Comparison of ENCODE assay signal across 9 cellular contexts in genomic region chr3:86702381-86702958, GRCh38.
A peak's percentile ranks its signal among the peaks of the same experiment; 100 is the strongest.
DNase-seq lines count a peak whose midpoint lies in the region; ATAC-seq, FAIRE-seq and TF ChIP-seq lines count a peak whose summit lies in the region.
"Had no signal": no experiment of that assay in that cellular context is flagged by ENCODE, and none has a peak within 500 bp of the region (broad histone marks: within the 10 kb centered on the region; RNA-seq: fewer than 3 reads in every experiment).

No MANE protein-coding gene starts in this region.

- no peak overlapping the region for H3K4me3 Mint-ChIP-seq in Caco-2 (ENCODE audit: unreplicated experiment)
- no peak overlapping the region for H3K4me3 Mint-ChIP-seq in natural killer cell

- H3K36me3 ChIP-seq in Caco-2 (ENCODE audit: control insufficient read depth, insufficient read depth, low read length) (no peaks in the 10 kb centered on the region), WERI-Rb-1 (no peaks in the 10 kb centered on the region), HepG2 (replicated peaks in 1 of 2; ENCODE audit: control insufficient read depth in 1 of 2, insufficient read depth in 2 of 2, low read length in 2 of 2) (no peaks in the 10 kb centered on the region)

- no peak for FAIRE-seq in HepG2 (lab: Jason Lieb, UNC)
- FAIRE-seq: K562 had no signal

- H3K4me1 Mint-ChIP-seq in Caco-2 (ENCODE audit: low read depth, unreplicated experiment): peaks cover 13% of the 10 kb centered on the region
- H3K4me1 Mint-ChIP-seq in natural killer cell: no peaks in the 10 kb centered on the region

- H3K27ac Mint-ChIP-seq in Caco-2 (ENCODE audit: unreplicated experiment) (no peak overlapping the region), natural killer cell (no peak overlapping the region)

- H3K4me2 ChIP-seq in HepG2 (ENCODE audit: low read depth, low read length): no peak overlapping the region

- CTCF ChIA-PET in Caco-2 (lab: Charles Lee) (no interaction called here), HepG2 (lab: Yijun Ruan, JAX; ENCODE audit: low intra/inter-chr PET ratio, low total read pairs) (interaction anchor here (1.3 kb wide), 1 partner anchor 381 kb away, joined by 5 read pairs; no protein-coding TSS in a partner anchor)

- no peak for TF ChIP-seq POLR2A in HepG2 (IDR thresholded peaks at IDR 0.05; ENCODE audit: insufficient read depth in 1 of 2, low read depth in 2 of 2, low read length in 2 of 2)

- TF ChIP-seq EP300 in HepG2 (IDR thresholded peaks at IDR 0.05; ENCODE audit: low read depth in 2 of 2, low read length in 2 of 2) (no peak), HepG2 (CRISPR knock-in tag; IDR thresholded peaks at IDR 0.05; ENCODE audit: borderline replicate concordance) (no peak)

- H3K4me3 ChIP-seq in Caco-2 (ENCODE audit: low read depth, low read length) (no peak overlapping the region), WERI-Rb-1 (ENCODE audit: low read depth, low read length) (no peak overlapping the region), HepG2 (replicated peaks in 1 of 3; ENCODE audit: insufficient read depth in 1 of 3, low read depth in 2 of 3, low read length in 3 of 3) (no peak overlapping the region), right cardiac atrium (ENCODE audit: low read length) (no peak overlapping the region)
- H3K4me3 ChIP-seq: K562 had no signal

- H3K27me3 ChIP-seq in Caco-2 (replicated peaks; ENCODE audit: control insufficient read depth, insufficient read depth, low read length) (no peaks in the 10 kb centered on the region), WERI-Rb-1 (ENCODE audit: insufficient read depth, low read depth, severe bottlenecking) (no peaks in the 10 kb centered on the region), HepG2 (ENCODE audit: control insufficient read depth in 1 of 2, insufficient read depth in 2 of 2, low read length in 2 of 2) (no peaks in the 10 kb centered on the region), right cardiac atrium (ENCODE audit: control insufficient read depth, insufficient read depth) (no peaks in the 10 kb centered on the region)

- H3K9me3 ChIP-seq in Caco-2 (no peaks in the 10 kb centered on the region), WERI-Rb-1 (ENCODE audit: severe bottlenecking) (no peaks in the 10 kb centered on the region), HepG2 (ENCODE audit: low read length) (no peaks in the 10 kb centered on the region), right cardiac atrium (ENCODE audit: control insufficient read depth, low read length) (no peaks in the 10 kb centered on the region)

- no peaks in the 10 kb centered on the region for H3K79me2 ChIP-seq in HepG2 (ENCODE audit: insufficient read depth, low read length)

- 0% methylated on average over 1 of the region's 1 CpG for WGBS in HepG2 (ENCODE audit: low lambda C conversion rate)
- 18% methylated on average over 1 of the region's 1 CpG for WGBS in right cardiac atrium

- intact Hi-C loops in Caco-2 (cut with micrococcal nuclease; ENCODE audit: unreplicated experiment): loop anchor here (2.0 to 5.0 kb wide), 3 partner anchors 70 to 465 kb away; no protein-coding TSS in a partner anchor
- intact Hi-C loops in HepG2 (cut with micrococcal nuclease; ENCODE audit: unreplicated experiment): no loop called here
- intact Hi-C loops in natural killer cell (cut with micrococcal nuclease): no loop called here
- intact Hi-C loops in right cardiac atrium (cut with DNase I): no loop called here

- H3K27ac ChIP-seq in WERI-Rb-1: no peak overlapping the region
- no peak overlapping the region for H3K27ac ChIP-seq in HepG2 (ENCODE audit: extremely low read length, insufficient read depth, low read length)
- no peak overlapping the region for H3K27ac ChIP-seq in right cardiac atrium (ENCODE audit: low read length)

- H3K27me3 Mint-ChIP-seq in Caco-2 (ENCODE audit: insufficient read depth, unreplicated experiment) (no peaks in the 10 kb centered on the region), natural killer cell (ENCODE audit: low read depth in 2 of 2) (no peaks in the 10 kb centered on the region)

- TF ChIP-seq RAD21 in HepG2 (CRISPR knock-in tag; IDR thresholded peaks at IDR 0.05): no peak

- H3K36me3 Mint-ChIP-seq in Caco-2 (ENCODE audit: insufficient read depth, unreplicated experiment) (no peaks in the 10 kb centered on the region), natural killer cell (no peaks in the 10 kb centered on the region)

- BruUV-seq in Caco-2 (replicated peaks; lab: Mats Ljungman, UMichigan): no TSS peak
- BruUV-seq in HepG2 (replicated peaks; lab: Mats Ljungman, UMichigan): no TSS peak

- TF ChIP-seq CTCF in Caco-2 (IDR thresholded peaks at IDR 0.05; ENCODE audit: insufficient read depth in 1 of 2, low read depth in 1 of 2, low read length in 1 of 2, severe bottlenecking in 1 of 2, unreplicated experiment in 1 of 2) (peak; percentile 50 to 53), WERI-Rb-1 (IDR thresholded peaks at IDR 0.05; ENCODE audit: low read depth, low read length) (0 out of 2 replicates have a peak, but pooled peaks have one; percentile 12), HepG2 (CRISPR knock-in tag; IDR thresholded peaks at IDR 0.05) (peak; percentile 19; the same call in 1 of the 2 replicates), natural killer cell (IDR thresholded peaks at IDR 0.05) (no peak)

- DNase-seq in Caco-2 (no peak), WERI-Rb-1 (no peak), HepG2 (ENCODE audit: low spot score) (no peak), left lobe of liver (ENCODE audit: low spot score) (no peak), natural killer cell (no peak), right cardiac atrium (no peak)
- no peak for DNase-seq in stimulated activated CD4-positive, alpha-beta T cell treated with anti-CD3 and anti-CD28 coated beads, Interleukin-2, amount 100 ng/mL, for 24 hours

- H3K9me3 Mint-ChIP-seq in Caco-2 (ENCODE audit: unreplicated experiment): peaks cover 21% of the 10 kb centered on the region
- peaks cover 20 to 22% of the 10 kb centered on the region in 2 donors for H3K9me3 Mint-ChIP-seq in natural killer cell

- ATAC-seq in HG03342 (IDR thresholded peaks at IDR 0.05; ENCODE audit: unreplicated experiment): peak; percentile 65
- ATAC-seq in HepG2: no peak
- no peak for ATAC-seq in left lobe of liver
- ATAC-seq in natural killer cell: no peak
- ATAC-seq in right cardiac atrium: no peak
- ATAC-seq: K562 had no signal

- in situ Hi-C loops in HepG2 (cut with HindIII; ENCODE audit: extremely low pct_ligation_motif_present, low pct_unique_long_range_greater_than_20kb): no loop called here

- peaks cover 3% of the 10 kb centered on the region for H3K4me1 ChIP-seq in Caco-2
- no peaks in the 10 kb centered on the region for H3K4me1 ChIP-seq in HepG2 (ENCODE audit: insufficient read depth, low read length)
- H3K4me1 ChIP-seq in right cardiac atrium (ENCODE audit: control insufficient read depth, insufficient read depth, low read length): no peaks in the 10 kb centered on the region

- no peak overlapping the region for H2AFZ ChIP-seq in HepG2 (ENCODE audit: low read length)

- POLR2A ChIA-PET in Caco-2 (lab: Charles Lee) (no interaction called here), HepG2 (lab: Yijun Ruan, JAX) (no interaction called here)

- no peak overlapping the region for H3K9ac ChIP-seq in HepG2 (ENCODE audit: insufficient read depth, low read depth, low read length)

- H4K20me1 ChIP-seq in HepG2 (ENCODE audit: insufficient read depth, low read length): no peaks in the 10 kb centered on the region

TF ChIP-seq in HepG2, 621 proteins besides CTCF, POLR2A, EP300 and RAD21 (continues in another document):
- no peak for TF ChIP-seq NFE2L1 (CRISPR knock-in tag; IDR thresholded peaks at IDR 0.05; ENCODE audit: borderline replicate concordance)
- TF ChIP-seq NR2C2 (CRISPR knock-in tag; IDR thresholded peaks at IDR 0.05; ENCODE audit: borderline replicate concordance): no peak
- TF ChIP-seq ZNF550 (CRISPR knock-in tag; IDR thresholded peaks at IDR 0.05; ENCODE audit: borderline replicate concordance): no peak
- no peak for TF ChIP-seq ZNF619 (CRISPR knock-in tag; IDR thresholded peaks at IDR 0.05)
- TF ChIP-seq ATF7-NPFF (CRISPR knock-in tag; IDR thresholded peaks at IDR 0.05; ENCODE audit: low read depth): no peak
- no peak for TF ChIP-seq MTA3 (CRISPR knock-in tag; IDR thresholded peaks at IDR 0.05)
- no peak for TF ChIP-seq PAF1 (CRISPR knock-in tag; IDR thresholded peaks at IDR 0.05)
- TF ChIP-seq CHD4 (IDR thresholded peaks at IDR 0.05; ENCODE audit: borderline replicate concordance, low read length): no peak
- TF ChIP-seq E2F2 (CRISPR knock-in tag; IDR thresholded peaks at IDR 0.05; ENCODE audit: borderline replicate concordance): no peak
- no peak for TF ChIP-seq PHF5A (CRISPR knock-in tag; IDR thresholded peaks at IDR 0.05; ENCODE audit: low read depth, unreplicated experiment)
- no peak for TF ChIP-seq ZNF512 (CRISPR knock-in tag; IDR thresholded peaks at IDR 0.05)
- TF ChIP-seq AGO2 (optimal IDR thresholded peaks at IDR 0.05; ENCODE audit: low read depth, low read length): no peak
- TF ChIP-seq ZNF441 (CRISPR knock-in tag; IDR thresholded peaks at IDR 0.05; ENCODE audit: borderline replicate concordance): no peak
